11 cellular contexts compared by ENCODE assay signal in the genomic region with DNA sequence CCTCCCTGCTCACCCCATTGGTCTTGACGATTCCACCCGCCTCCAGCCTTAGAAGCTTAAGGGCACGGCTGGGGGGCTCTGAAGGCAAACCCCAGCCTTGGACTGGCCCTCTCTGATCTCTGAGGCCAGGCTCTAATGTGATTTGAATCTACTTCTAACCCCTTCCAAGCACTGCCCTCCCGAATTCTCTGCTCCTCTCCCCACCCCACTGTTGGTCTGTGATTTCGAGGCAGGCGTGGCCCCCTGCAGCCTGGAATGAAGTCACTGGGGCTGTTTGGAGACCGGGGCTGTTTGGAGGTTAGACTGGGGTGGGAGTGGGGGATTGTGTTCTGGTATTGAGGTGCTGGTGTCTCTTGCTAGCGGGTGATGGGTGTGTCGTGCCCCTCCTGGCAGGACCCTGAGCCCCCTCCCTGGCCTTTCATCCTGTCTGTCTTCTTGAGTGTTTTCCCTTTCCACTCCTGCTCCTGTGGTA. TPM values are rescaled to one million over a fixed set of nuclear protein-coding genes. Genes with fewer than 3 reads are reported as not detected.
A peak's percentile ranks its signal among the peaks of the same experiment; 100 is the strongest.
DNase-seq lines count a peak whose midpoint lies in the region; ATAC-seq and TF ChIP-seq lines count a peak whose summit lies in the region.
"Had no signal": no experiment of that assay in that cellular context is flagged by ENCODE, and none has a peak within 500 bp of the region (broad histone marks: within the 10 kb centered on the region; RNA-seq: fewer than 3 reads in every experiment).

No MANE protein-coding gene starts in this region.

- ATAC-seq in GM21390 (IDR thresholded peaks at IDR 0.05; ENCODE audit: unreplicated experiment): no peak
- ATAC-seq: activated T-cell treated with anti-CD3 and anti-CD28 coated beads, Interleukin-2, amount 50 U/mL, for 4 hours had no signal

- TF ChIP-seq CTCF in RWPE1 (conservative IDR thresholded peaks at IDR 0.05; ENCODE audit: low read depth): no peak

- H3K4me2 ChIP-seq in GM23248 (ENCODE audit: unreplicated experiment): peak overlapping the region; percentile 38

- no peaks in the 10 kb centered on the region for H4K20me1 ChIP-seq in GM23248 (ENCODE audit: insufficient read depth)

- DNase-seq in GM23248 (peak; percentile 29), RWPE1 (ENCODE audit: low spot score) (peak; percentile 54), NCI-H1436 (lab: John Stamatoyannopoulos, UW) (no peak), NCI-H1092 (lab: John Stamatoyannopoulos, UW) (no peak)
- no peak for DNase-seq in activated CD4-positive, CD25-positive, alpha-beta regulatory T cell treated with anti-CD3 and anti-CD28 coated beads, Interleukin-2, amount 50 U/mL, for 72 hours
- DNase-seq: activated T-cell treated with anti-CD3 and anti-CD28 coated beads, Interleukin-2, amount 50 U/mL, for 4 hours; KG1 had no signal

- in situ Hi-C loops in GM23248 (cut with MboI): no loop called here

- POLR2A ChIA-PET in RWPE1 (lab: Yijun Ruan, JAX; ENCODE audit: low non-redundant PET): interaction anchor here (0.7 to 1.4 kb wide), 2 partner anchors 10 to 11 kb away, joined by 3 to 6 read pairs; partner anchors contain the start of gene MIEN1

- CTCF ChIA-PET in RWPE1 (lab: Yijun Ruan, JAX): interaction anchor here (0.6 to 1.9 kb wide), 2 partner anchors 10 to 66 kb away, joined by 6 to 8 read pairs; partner anchors contain the start of gene MIEN1

- H2AFZ ChIP-seq in GM23248: peak overlapping the region; percentile 84

- no peak overlapping the region for H3K9ac ChIP-seq in GM23248
- peak overlapping the region; percentile 39 for H3K9ac ChIP-seq in rectal smooth muscle tissue (ENCODE audit: low read length)

- H3K27ac ChIP-seq in GM23248: no peak overlapping the region
- H3K27ac ChIP-seq in RWPE1: peak overlapping the region; percentile 95
- H3K27ac ChIP-seq in rectal smooth muscle tissue (ENCODE audit: low read depth, low read length): no peak overlapping the region
- H3K27ac ChIP-seq: testis had no signal

- H3K4me1 ChIP-seq in GM23248 (ENCODE audit: insufficient read depth) (peaks cover 20% of the 10 kb centered on the region), rectal smooth muscle tissue (ENCODE audit: control insufficient read depth, insufficient read depth, low read length) (no peaks in the 10 kb centered on the region)

- H3K36me3 ChIP-seq in GM23248 (ENCODE audit: low read depth) (no peaks in the 10 kb centered on the region), rectal smooth muscle tissue (ENCODE audit: control insufficient read depth, insufficient read depth, low read length) (peaks cover 2% of the 10 kb centered on the region)

- H3K27me3 ChIP-seq in GM23248 (replicated peaks; ENCODE audit: insufficient read depth) (peaks cover 4% of the 10 kb centered on the region; the same call in 1 of the 2 replicates), rectal smooth muscle tissue (ENCODE audit: control insufficient read depth, insufficient read depth, low read length) (peaks cover 21% of the 10 kb centered on the region)
- H3K27me3 ChIP-seq: testis had no signal

- H3K9me3 ChIP-seq in GM23248 (ENCODE audit: low read depth): no peaks in the 10 kb centered on the region
- H3K9me3 ChIP-seq: testis had no signal

- no peaks in the 10 kb centered on the region for H3F3A ChIP-seq in GM23248 (ENCODE audit: insufficient read depth)

- H3K4me3 ChIP-seq in GM23248 (peak overlapping the region; percentile 48; the same call in 1 of the 2 replicates), iPS-11a (ENCODE audit: low read depth, low read length) (peak overlapping the region; percentile 54), rectal smooth muscle tissue (ENCODE audit: low read length) (peak overlapping the region; percentile 46)

- no peaks in the 10 kb centered on the region for H3K9me2 ChIP-seq in GM23248 (ENCODE audit: insufficient read depth)

- H3K79me2 ChIP-seq in GM23248 (ENCODE audit: insufficient read depth): no peaks in the 10 kb centered on the region

- WGBS in GM23248 (ENCODE audit: low coverage in 1 of 2, low lambda C conversion rate in 2 of 2, missing lambda C conversion rate in 2 of 2), 2 experiments: 36 to 39% methylated on average over 9 of the region's 9 CpGs

RNA-seq across cellular contexts. Expression of gene GRB7, which starts 2.2 kb away (rescaled TPM):
- 0.25 TPM in 1 of 2 replicates, not detected in the other for total RNA-seq in GM23248 (2014; rRNA removed; shearing (Covaris generic))
- polyA plus RNA-seq in GM23248 (2016; fragmentation: Nextera tagmentation; extraction: Ambion mirVana): not detected in 2 replicates

RNA-seq across cellular contexts. Expression of gene MIEN1, which starts 9.6 kb away (rescaled TPM):
- 33.6 and 37.1 TPM in 2 replicates for total RNA-seq in GM23248 (2014; rRNA removed; shearing (Covaris generic))
- polyA plus RNA-seq in GM23248 (2016; fragmentation: Nextera tagmentation; extraction: Ambion mirVana): 85.4 and 88.4 TPM in 2 replicates

RNA-seq across cellular contexts. Expression of gene ERBB2, which starts 40.1 kb away (rescaled TPM):
- total RNA-seq in GM23248 (2014; rRNA removed; shearing (Covaris generic)): 45.8 and 55.4 TPM in 2 replicates
- polyA plus RNA-seq in GM23248 (2016; fragmentation: Nextera tagmentation; extraction: Ambion mirVana): 28.5 and 30.3 TPM in 2 replicates

RNA-seq across cellular contexts. Expression of gene PGAP3, which starts 52.1 kb away (rescaled TPM):
- 14.2 and 15.3 TPM in 2 replicates for total RNA-seq in GM23248 (2014; rRNA removed; shearing (Covaris generic))
- 9.2 and 10.6 TPM in 2 replicates for polyA plus RNA-seq in GM23248 (2016; fragmentation: Nextera tagmentation; extraction: Ambion mirVana)

Comparison
In these comparisons a context has a peak if more than half of its experiments do, and no peak if none do; other contexts are left out.
1. DNase-seq: peak in GM23248 (single experiment) and RWPE1 (single experiment); none in NCI-H1436 (single experiment), NCI-H1092 (single experiment) and activated CD4-positive, CD25-positive, alpha-beta regulatory T cell treated with anti-CD3 and anti-CD28 coated beads, Interleukin-2, amount 50 U/mL, for 72 hours (single experiment).
2. Peak in every context shown above with its lines, with median percentiles within 50 percentile points of each other: H3K4me3 ChIP-seq.